Comparison of ENCODE assay signal across 8 cellular contexts in the genomic region with DNA sequence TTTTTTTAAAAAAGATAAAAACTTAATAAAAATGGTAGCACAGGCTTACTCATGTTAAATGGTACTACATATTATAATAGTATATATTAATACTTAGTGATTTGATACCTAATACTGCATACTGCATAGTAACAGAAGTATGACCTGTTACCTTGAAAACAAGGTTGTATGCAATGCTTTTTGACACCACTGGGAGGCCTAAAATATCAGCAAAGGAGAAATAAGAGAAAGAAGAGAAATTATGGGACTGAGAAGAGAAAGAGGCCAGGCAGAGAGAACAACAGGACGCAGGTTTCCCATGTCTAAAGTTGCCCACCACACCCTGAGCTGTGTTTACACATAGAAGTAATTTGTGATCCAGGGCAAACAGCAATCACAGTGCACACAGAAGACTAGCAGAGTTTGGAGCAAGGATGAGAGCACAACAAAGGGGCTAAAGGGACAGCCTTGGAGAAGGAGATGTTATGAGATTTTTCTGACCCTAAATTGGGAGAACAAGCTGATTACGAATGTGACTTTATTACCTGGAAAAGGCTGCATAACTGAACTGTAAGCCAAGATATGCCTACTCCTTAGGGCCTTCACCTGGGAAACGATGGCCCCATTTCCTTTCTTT.
DNase-seq lines count a peak whose midpoint lies in the region; ATAC-seq and TF ChIP-seq lines count a peak whose summit lies in the region.

No MANE protein-coding gene starts in this region.

- H3K27ac Mint-ChIP-seq in activated naive CD4-positive, alpha-beta T cell treated with anti-CD3 and anti-CD28 coated beads for 36 hours = no peak overlapping the region

- H3K4me1 Mint-ChIP-seq in activated naive CD4-positive, alpha-beta T cell treated with anti-CD3 and anti-CD28 coated beads for 36 hours (ENCODE audit: low read depth) = no peaks in the 10 kb centered on the region

- H3K27me3 Mint-ChIP-seq in activated naive CD4-positive, alpha-beta T cell treated with anti-CD3 and anti-CD28 coated beads for 36 hours (ENCODE audit: low read depth) = no peaks in the 10 kb centered on the region

- no peak overlapping the region for H3K27ac ChIP-seq in thoracic aorta
- no peak overlapping the region for H3K27ac ChIP-seq in tibial artery

- TF ChIP-seq CTCF in BJ (IDR thresholded peaks at IDR 0.05; ENCODE audit: insufficient read depth, low read depth, low read length) = peak; percentile 66
- peak; percentile 66 for TF ChIP-seq CTCF in choroid plexus epithelial cell (conservative IDR thresholded peaks at IDR 0.05; ENCODE audit: low read depth, low read length)
- peak; percentile 22 for TF ChIP-seq CTCF in thoracic aorta (IDR thresholded peaks at IDR 0.05)
- TF ChIP-seq CTCF in tibial artery (IDR thresholded peaks at IDR 0.05) = no peak

- no peaks in the 10 kb centered on the region for H3K4me1 ChIP-seq in thoracic aorta (ENCODE audit: control insufficient read depth in 1 of 2, low read depth in 2 of 2)
- no peaks in the 10 kb centered on the region for H3K4me1 ChIP-seq in tibial artery

- H3K9me3 ChIP-seq in thoracic aorta = no peaks in the 10 kb centered on the region
- H3K9me3 ChIP-seq in tibial artery = no peaks in the 10 kb centered on the region

- no peak overlapping the region for H3K4me3 ChIP-seq in BJ (ENCODE audit: low read depth, low read length)
- H3K4me3 ChIP-seq in choroid plexus epithelial cell (ENCODE audit: low read depth, low read length) = no peak overlapping the region
- no peak overlapping the region for H3K4me3 ChIP-seq in thoracic aorta
- no peak overlapping the region for H3K4me3 ChIP-seq in tibial artery

- no peaks in the 10 kb centered on the region for H3K27me3 ChIP-seq in BJ (ENCODE audit: control insufficient read depth, insufficient read depth, low read length)
- H3K27me3 ChIP-seq in thoracic aorta (replicated peaks; ENCODE audit: insufficient read depth) = no peaks in the 10 kb centered on the region
- H3K27me3 ChIP-seq in tibial artery = no peaks in the 10 kb centered on the region

- POLR2A ChIA-PET in BJ (lab: Charles Lee) = no interaction called here

- intact Hi-C loops in tibial artery (cut with DNase I; ENCODE audit: low total_unique reads) = loop anchor here (10.0 kb wide), 1 partner anchor 202 kb away; no protein-coding TSS in a partner anchor
- intact Hi-C loops in activated naive CD4-positive, alpha-beta T cell treated with anti-CD3 and anti-CD28 coated beads for 36 hours (cut with micrococcal nuclease) = no loop called here

- no peaks in the 10 kb centered on the region for H3K36me3 ChIP-seq in BJ (ENCODE audit: control insufficient read depth, insufficient read depth, low read length)
- H3K36me3 ChIP-seq in thoracic aorta = no peaks in the 10 kb centered on the region
- H3K36me3 ChIP-seq in tibial artery = no peaks in the 10 kb centered on the region

- ATAC-seq in GM19372 (IDR thresholded peaks at IDR 0.05; ENCODE audit: low read depth, unreplicated experiment) (peak; percentile 77), thoracic aorta (ENCODE audit: insufficient number of reproducible peaks, low FRiP score, low read depth) (no peak)

- no peak overlapping the region for H3K4me3 Mint-ChIP-seq in activated naive CD4-positive, alpha-beta T cell treated with anti-CD3 and anti-CD28 coated beads for 36 hours

- no peaks in the 10 kb centered on the region for H3K36me3 Mint-ChIP-seq in activated naive CD4-positive, alpha-beta T cell treated with anti-CD3 and anti-CD28 coated beads for 36 hours (ENCODE audit: low read depth)

- H3K9me3 Mint-ChIP-seq in activated naive CD4-positive, alpha-beta T cell treated with anti-CD3 and anti-CD28 coated beads for 36 hours = no peaks in the 10 kb centered on the region

- no peak for DNase-seq in BJ (ENCODE audit: low read depth)
- peak; percentile 8 for DNase-seq in LHCN-M2 (ENCODE audit: low read depth)
- DNase-seq in choroid plexus epithelial cell (ENCODE audit: low read depth) = peak; percentile 64
- no peak for DNase-seq in thoracic aorta (ENCODE audit: low spot score)
- DNase-seq in tibial artery = no peak
- no peak for DNase-seq in NCI-H128 (lab: John Stamatoyannopoulos, UW; ENCODE audit: unreplicated experiment)
- DNase-seq in activated naive CD4-positive, alpha-beta T cell treated with anti-CD3 and anti-CD28 coated beads for 36 hours = no peak

- CTCF ChIA-PET in BJ (lab: Yijun Ruan, JAX) = interaction anchor here (0.7 to 4.9 kb wide), 11 partner anchors 16 to 253 kb away, joined by 3 to 34 read pairs (median 4); a partner anchor contains a TSS
- CTCF ChIA-PET in activated naive CD4-positive, alpha-beta T cell treated with anti-CD3 and anti-CD28 coated beads for 36 hours (lab: Charles Lee) = interaction anchor here (0.6 to 1.4 kb wide), 3 partner anchors 28 to 252 kb away, joined by 3 to 4 read pairs (median 4); no protein-coding TSS in a partner anchor

Comparison
In these comparisons a context has a peak if more than half of its experiments do, and no peak if none do; other contexts are left out.
1. DNase-seq: peak in LHCN-M2 (single experiment) and choroid plexus epithelial cell (single experiment); none in BJ (single experiment), thoracic aorta (single experiment), tibial artery (0 of 2), NCI-H128 (single experiment) and activated naive CD4-positive, alpha-beta T cell treated with anti-CD3 and anti-CD28 coated beads for 36 hours (single experiment).
2. CTCF ChIP-seq: peak in BJ (single experiment), choroid plexus epithelial cell (single experiment) and thoracic aorta (single experiment); none in tibial artery (0 of 2).